24 cellular contexts compared by ENCODE assay signal in the genomic region with DNA sequence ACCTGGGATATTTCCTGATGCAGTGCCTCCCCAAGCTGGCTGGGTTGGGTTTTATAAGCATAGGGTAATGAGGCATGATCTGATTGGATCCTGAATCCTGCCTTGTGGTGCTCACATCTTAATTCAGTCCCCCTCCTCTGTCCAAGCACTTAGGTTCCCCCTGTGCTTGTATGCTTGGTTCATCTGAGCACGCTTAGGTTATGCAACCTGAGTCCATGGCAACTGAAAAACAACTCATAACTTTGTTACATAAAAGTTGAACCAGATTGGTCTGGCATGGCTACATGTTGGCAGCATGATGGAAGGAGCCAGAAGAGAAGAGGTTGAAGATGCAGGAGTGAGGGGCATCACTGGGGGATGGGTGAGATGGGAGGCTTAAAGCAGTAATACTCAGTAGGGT. TPM values are rescaled to one million over a fixed set of nuclear protein-coding genes. Genes with fewer than 3 reads are reported as not detected.
DNase-seq lines count a peak whose midpoint lies in the region; ATAC-seq, FAIRE-seq and TF ChIP-seq lines count a peak whose summit lies in the region.
"Had no signal": no experiment of that assay in that cellular context is flagged by ENCODE, and none has a peak within 500 bp of the region (broad histone marks: within the 10 kb centered on the region; RNA-seq: fewer than 3 reads in every experiment).

No MANE protein-coding gene starts in this region.

- H3K27ac Mint-ChIP-seq in Calu3 (ENCODE audit: unreplicated experiment) = peak overlapping the region; percentile 10
- H3K27ac Mint-ChIP-seq in chondrocyte (ENCODE audit: unreplicated experiment) = no peak overlapping the region
- H3K27ac Mint-ChIP-seq: activated naive CD8-positive, alpha-beta T cell; activated T-helper 2 cell treated with anti-CD3 and anti-CD28 coated beads, Interferon-gamma antibody, Interleukin-2, Interleukin-4, amounts not matched to agents 10 μg/mL and 5 μg/mL and 100 μg/mL, durations not matched to agents 14 hours and 24 hours and 36 hours; CD4-positive, alpha-beta T cell; neural progenitor cell; progenitor cell of endocrine pancreas had no signal

- H3K9me3 Mint-ChIP-seq in Calu3 (ENCODE audit: low read depth, unreplicated experiment) (peaks cover 12% of the 10 kb centered on the region), chondrocyte (ENCODE audit: low read depth) (no peaks in the 10 kb centered on the region)

- H3K36me3 Mint-ChIP-seq in Calu3 (ENCODE audit: insufficient read depth, unreplicated experiment) = no peaks in the 10 kb centered on the region
- H3K36me3 Mint-ChIP-seq in chondrocyte (ENCODE audit: low read depth) = no peaks in the 10 kb centered on the region
- H3K36me3 Mint-ChIP-seq: neural progenitor cell had no signal

- TF ChIP-seq CTCF in Calu3 (IDR thresholded peaks at IDR 0.05; ENCODE audit: unreplicated experiment) (no peak), bronchial epithelial cell (IDR thresholded peaks at IDR 0.05; ENCODE audit: insufficient read depth, low read length, severe bottlenecking) (no peak), chondrocyte (IDR thresholded peaks at IDR 0.05) (no peak)

- H3K27me3 Mint-ChIP-seq in Calu3 (ENCODE audit: unreplicated experiment) = no peaks in the 10 kb centered on the region
- peaks cover 6% of the 10 kb centered on the region for H3K27me3 Mint-ChIP-seq in chondrocyte (ENCODE audit: low read depth)
- H3K27me3 Mint-ChIP-seq: activated naive CD8-positive, alpha-beta T cell; CD4-positive, alpha-beta T cell; progenitor cell of endocrine pancreas had no signal

- intact Hi-C loops in Calu3 (cut with micrococcal nuclease; ENCODE audit: unreplicated experiment) = no loop called here
- intact Hi-C loops in left ventricle myocardium superior (cut with micrococcal nuclease) = no loop called here

- no peak for FAIRE-seq in bronchial epithelial cell (lab: Jason Lieb, UNC)
- FAIRE-seq: GM19239 had no signal

- H3K27me3 ChIP-seq in bronchial epithelial cell (ENCODE audit: control insufficient read depth, insufficient read depth, low read length) = no peaks in the 10 kb centered on the region
- H3K27me3 ChIP-seq: ascending aorta, neural progenitor cell, transverse colon had no signal

- CTCF ChIA-PET in Calu3 (lab: Charles Lee) = interaction anchor here (1.1 kb wide), 1 partner anchor 32 kb away, joined by 3 read pairs; no protein-coding TSS in a partner anchor

- no TSS peak for BruUV-seq in Calu3 (replicated peaks; lab: Mats Ljungman, UMichigan)

- ATAC-seq in left ventricle myocardium superior = peak; percentile 94
- ATAC-seq: HCT116 had no signal

- DNase-seq in DMS53 (lab: John Stamatoyannopoulos, UW) = peak; percentile 39
- DNase-seq in DMS53 treated with DMSO at 0.1 percent for 48 hours (lab: John Stamatoyannopoulos, UW; ENCODE audit: unreplicated experiment) = no peak
- no peak for DNase-seq in Calu3
- DNase-seq in bronchial epithelial cell (ENCODE audit: low read depth) = peak; percentile 36
- DNase-seq in left ventricle myocardium superior = no peak
- no peak for DNase-seq in NCI-H2171 treated with DMSO at 0.1 percent for 48 hours (lab: John Stamatoyannopoulos, UW)
- no peak for DNase-seq in chondrocyte (ENCODE audit: low spot score)
- no peak for DNase-seq in effector CD8-positive, alpha-beta T cell (lab: John Stamatoyannopoulos, UW)
- DNase-seq: activated CD4-positive, alpha-beta T cell treated with anti-CD3 and anti-CD28 coated beads, Interleukin-2, amount 50 U/mL, for 4 hours; activated CD4-positive, CD25-positive, alpha-beta regulatory T cell; activated CD8-positive, alpha-beta memory T cell treated with anti-CD3 and anti-CD28 coated beads, Interleukin-2, amount 50 U/mL, for 48 hours; CD4-positive, alpha-beta T cell; cerebellar nuclear complex; islet precursor cell; NCI-H524 treated with DMSO at 0.1 percent for 48 hours; stimulated activated CD8-positive, alpha-beta memory T cell treated with anti-CD3 and anti-CD28 coated beads, Interleukin-4, amount 100 ng/mL, for 48 hours; transverse colon had no signal

- H3K4me3 Mint-ChIP-seq in Calu3 (ENCODE audit: low read depth, unreplicated experiment) (no peak overlapping the region), chondrocyte (ENCODE audit: unreplicated experiment) (no peak overlapping the region)
- H3K4me3 Mint-ChIP-seq: activated naive CD8-positive, alpha-beta T cell; CD4-positive, alpha-beta T cell; neural progenitor cell had no signal

- no peaks in the 10 kb centered on the region for H3K36me3 ChIP-seq in bronchial epithelial cell (ENCODE audit: control insufficient read depth, insufficient read depth, low read length)
- H3K36me3 ChIP-seq: ascending aorta, neural progenitor cell, transverse colon had no signal

- H3K4me1 Mint-ChIP-seq in Calu3 (ENCODE audit: low read depth, unreplicated experiment) = peaks cover 20% of the 10 kb centered on the region
- H3K4me1 Mint-ChIP-seq in chondrocyte (ENCODE audit: low read depth) = no peaks in the 10 kb centered on the region
- H3K4me1 Mint-ChIP-seq: neural progenitor cell had no signal

- no peak overlapping the region for H3K4me3 ChIP-seq in bronchial epithelial cell (ENCODE audit: low read depth, low read length)
- H3K4me3 ChIP-seq: ascending aorta, neural progenitor cell, transverse colon had no signal

RNA-seq across cellular contexts. Expression of gene OSBPL3, which starts 57.3 kb away (rescaled TPM):
- total RNA-seq in Calu3 (2022) (124 and 136 TPM in 2 replicates), bronchial epithelial cell (19.7 and 25.0 TPM in 2 replicates), left ventricle myocardium superior (9.0 TPM), chondrocyte (5.7 to 10.6 TPM (median 7.6 TPM) in 3 replicates)

Comparison
In these comparisons a context has a peak if more than half of its experiments do, and no peak if none do; other contexts are left out.
1. DNase-seq: peak in DMS53 (single experiment) and bronchial epithelial cell (single experiment); none in DMS53 treated with DMSO at 0.1 percent for 48 hours (single experiment), Calu3 (single experiment), left ventricle myocardium superior (single experiment), NCI-H2171 treated with DMSO at 0.1 percent for 48 hours (single experiment), chondrocyte (single experiment) and effector CD8-positive, alpha-beta T cell (single experiment).